Comparison of ENCODE assay signal across 8 cellular contexts in the genomic region with DNA sequence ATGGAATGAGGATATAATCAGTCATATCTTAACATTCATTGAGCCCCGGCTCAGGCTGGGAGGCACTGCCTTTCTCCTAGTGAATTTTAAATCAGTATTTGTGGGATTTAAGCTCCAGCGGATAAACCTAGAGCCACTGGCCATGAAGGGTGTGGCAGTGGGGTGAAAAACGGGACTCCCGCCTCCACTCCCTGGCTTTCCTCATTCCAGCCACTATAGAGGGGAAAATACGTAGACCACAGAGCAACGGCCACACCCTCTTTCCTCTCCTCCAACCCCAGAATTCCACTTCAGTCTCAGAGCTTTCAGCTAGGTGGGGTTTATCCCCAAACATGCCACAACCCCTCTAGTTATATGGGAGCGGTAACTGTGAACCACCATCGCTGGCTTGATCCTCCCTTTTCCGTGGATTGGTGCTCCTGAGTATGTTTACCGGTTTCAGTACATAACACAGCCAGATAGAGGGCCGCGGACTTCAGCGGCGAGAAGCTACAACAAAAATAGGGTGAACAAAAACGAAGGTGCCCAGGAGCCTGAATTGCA.
A peak's percentile ranks its signal among the peaks of the same experiment; 100 is the strongest.
DNase-seq lines count a peak whose midpoint lies in the region; ATAC-seq and TF ChIP-seq lines count a peak whose summit lies in the region.

No MANE protein-coding gene starts in this region.

- H4K20me1 ChIP-seq in IMR-90 (ENCODE audit: insufficient read depth, low read length) = no peaks in the 10 kb centered on the region

- H3K18ac ChIP-seq in IMR-90 (ENCODE audit: low read depth, low read length) = peak overlapping the region; percentile 20

- in situ Hi-C loops in IMR-90 (cut with MboI; ENCODE audit: low sequenced_read_pairs) = no loop called here

- TF ChIP-seq CTCF in A673 (conservative IDR thresholded peaks at IDR 0.05; ENCODE audit: low read depth, low read length) = no peak
- no peak for TF ChIP-seq CTCF in IMR-90 (conservative IDR thresholded peaks at IDR 0.05; ENCODE audit: low read depth, low read length)
- no peak for TF ChIP-seq CTCF in dorsolateral prefrontal cortex (IDR thresholded peaks at IDR 0.05 in 54 of 56, conservative IDR thresholded peaks at IDR 0.05 in 2 of 56; ENCODE audit: low read depth in 1 of 56, partially characterized antibody in 56 of 56)

- TF ChIP-seq RAD21 in IMR-90 (IDR thresholded peaks at IDR 0.05; ENCODE audit: low read length) = no peak

- CTCF ChIA-PET in A673 (lab: Charles Lee) = interaction anchor here (0.6 to 1.7 kb wide), 8 partner anchors 8 to 793 kb away, joined by 3 to 9 read pairs (median 3); no protein-coding TSS in a partner anchor
- CTCF ChIA-PET in IMR-90 (lab: Yijun Ruan, JAX) = interaction anchor here (0.7 to 1.8 kb wide), 6 partner anchors 9 to 700 kb away, joined by 3 to 8 read pairs (median 3); no protein-coding TSS in a partner anchor

- TF ChIP-seq POLR2A in IMR-90 (IDR thresholded peaks at IDR 0.05; ENCODE audit: low read depth, low read length) = no peak

- H3K4me1 ChIP-seq in A673 (ENCODE audit: insufficient read depth, low read length, poor library complexity, severe bottlenecking) = peaks cover 3% of the 10 kb centered on the region
- peaks cover 20% of the 10 kb centered on the region for H3K4me1 ChIP-seq in IMR-90 (ENCODE audit: control insufficient read depth, insufficient read depth, low read length)
- H3K4me1 ChIP-seq in mucosa of stomach (ENCODE audit: control insufficient read depth, insufficient read depth, low read length) = peaks cover 24% of the 10 kb centered on the region

- peak overlapping the region; percentile 85 for H2AK9ac ChIP-seq in IMR-90 (replicated peaks; ENCODE audit: low read depth, low read length, poor library complexity)

- H3K27ac ChIP-seq in A673 (ENCODE audit: low read depth, low read length, poor library complexity, severe bottlenecking) (peak overlapping the region; percentile 35), IMR-90 (ENCODE audit: insufficient read depth, low read length) (peak overlapping the region; percentile 86), dorsolateral prefrontal cortex (peak overlapping the region in 58 of 59 donors; percentile 37 to 94 (median 85))

- ATAC-seq in IMR-90 (ENCODE audit: low read depth) = peak; percentile 40
- ATAC-seq in HG03565 (IDR thresholded peaks at IDR 0.05; ENCODE audit: unreplicated experiment) = no peak
- no peak for ATAC-seq in GM21381 (IDR thresholded peaks at IDR 0.05; ENCODE audit: unreplicated experiment)

- H3K56ac ChIP-seq in IMR-90 (ENCODE audit: extremely low read depth, insufficient read depth, low read length) = peak overlapping the region; percentile 64; the same call in 1 of the 2 replicates

- no peaks in the 10 kb centered on the region for H3K9me3 ChIP-seq in A673 (ENCODE audit: low read depth, low read length, poor library complexity, severe bottlenecking)
- H3K9me3 ChIP-seq in IMR-90 (ENCODE audit: control insufficient read depth, insufficient read depth, low read length) = no peaks in the 10 kb centered on the region
- no peaks in the 10 kb centered on the region for H3K9me3 ChIP-seq in mucosa of stomach (ENCODE audit: control insufficient read depth, low read length)

- peak overlapping the region; percentile 85 for H2BK5ac ChIP-seq in IMR-90 (ENCODE audit: low read depth, low read length, poor library complexity, severe bottlenecking)

- H3K4ac ChIP-seq in IMR-90 (ENCODE audit: low read depth, low read length) = peak overlapping the region; percentile 93

- H4K8ac ChIP-seq in IMR-90 (ENCODE audit: low read depth in 2 of 2, low read length in 2 of 2) = peak overlapping the region; percentile 79 to 91

- POLR2A ChIA-PET in A673 (lab: Charles Lee; ENCODE audit: low non-redundant PET) (no interaction called here), IMR-90 (lab: Charles Lee; ENCODE audit: unreplicated experiment) (interaction anchor here (0.9 kb wide), 1 partner anchor 699 kb away, joined by 5 read pairs; no protein-coding TSS in a partner anchor)

- H3K79me1 ChIP-seq in IMR-90 (ENCODE audit: low read depth in 1 of 2, low read length in 2 of 2) = peaks cover 3 to 19% of the 10 kb centered on the region in 2 experiments; a peak in 3 of 4 replicates

- H4K91ac ChIP-seq in IMR-90 (ENCODE audit: insufficient read depth, low read depth, low read length) = peak overlapping the region; percentile 83

- intact Hi-C loops in A673 (cut with micrococcal nuclease; ENCODE audit: unreplicated experiment) = loop anchor here (10.0 kb wide), 2 partner anchors 224 to 704 kb away; partner anchors contain the start of gene RBMS1
- intact Hi-C loops in IMR-90 (cut with micrococcal nuclease) = loop anchor here (1.0 to 5.0 kb wide), 4 partner anchors 160 to 792 kb away; no protein-coding TSS in a partner anchor
- intact Hi-C loops in dorsolateral prefrontal cortex (cut with DNase I) = no loop called here

- peak overlapping the region; percentile 77 for H2BK120ac ChIP-seq in IMR-90 (ENCODE audit: low read depth, low read length)

- no CpG with 5 or more reads among the region's 15 CpGs for WGBS in IMR-90 (ENCODE audit: extremely low coverage in 2 of 2, insufficient read length in 1 of 2), 2 experiments

- H2BK15ac ChIP-seq in IMR-90 (ENCODE audit: low read depth, low read length) = peak overlapping the region; percentile 63; the same call in 1 of the 3 replicates

- peak overlapping the region; percentile 43 for H3K4me2 ChIP-seq in IMR-90 (ENCODE audit: low read depth, low read length)

- H3K4me3 ChIP-seq in A673 (ENCODE audit: low read depth, low read length, poor library complexity, severe bottlenecking) (peak overlapping the region; percentile 37), IMR-90 (ENCODE audit: insufficient read depth, low read depth, low read length) (peak overlapping the region; percentile 43; the same call in 1 of the 2 replicates), dorsolateral prefrontal cortex (peak overlapping the region; percentile 38 to 80 (median 65)), mucosa of stomach (ENCODE audit: low read length) (peak overlapping the region; percentile 42)

- dilution Hi-C loops in IMR-90 (cut with HindIII; ENCODE audit: low sequenced_read_pairs, unreplicated experiment) = no loop called here

- H2AFZ ChIP-seq in IMR-90 (replicated peaks; ENCODE audit: low read length, poor library complexity) = peak overlapping the region; percentile 93

- peak overlapping the region; percentile 49 for H4K5ac ChIP-seq in IMR-90 (ENCODE audit: low read depth, low read length)

- H2AK5ac ChIP-seq in IMR-90 (ENCODE audit: low read depth, low read length) = peak overlapping the region; percentile 69

- H3K36me3 ChIP-seq in A673 (ENCODE audit: insufficient read depth, low read length, poor library complexity, severe bottlenecking) (peaks cover 8% of the 10 kb centered on the region), IMR-90 (ENCODE audit: control insufficient read depth, insufficient read depth, low read length) (peaks cover 18% of the 10 kb centered on the region), mucosa of stomach (ENCODE audit: control insufficient read depth, insufficient read depth, low read length) (no peaks in the 10 kb centered on the region)

- H3K9me1 ChIP-seq in IMR-90 (ENCODE audit: insufficient read depth, low read length) = peaks cover 17% of the 10 kb centered on the region

- peak overlapping the region; percentile 28 for H3K9ac ChIP-seq in IMR-90 (ENCODE audit: low read depth, low read length)
- peak overlapping the region; percentile 86 for H3K9ac ChIP-seq in mucosa of stomach (ENCODE audit: low read length)

- DNase-seq in A673 (ENCODE audit: low spot score) (no peak), IMR-90 (no peak), dorsolateral prefrontal cortex (no peak), foreskin melanocyte (no peak), NCI-H446 (lab: John Stamatoyannopoulos, UW) (no peak)

- BruUV-seq in A673 (replicated peaks; lab: Mats Ljungman, UMichigan) (no TSS peak), IMR-90 (replicated peaks; lab: Mats Ljungman, UMichigan) (no TSS peak)

- H3K23ac ChIP-seq in IMR-90 (ENCODE audit: low read depth, low read length) = peak overlapping the region; percentile 71

- H3K27me3 ChIP-seq in A673 (replicated peaks; ENCODE audit: insufficient read depth, low read depth, low read length, poor library complexity) (no peaks in the 10 kb centered on the region), IMR-90 (ENCODE audit: control insufficient read depth, insufficient read depth, low read length) (no peaks in the 10 kb centered on the region), dorsolateral prefrontal cortex (no peaks in the 10 kb centered on the region), mucosa of stomach (ENCODE audit: control insufficient read depth, insufficient read depth, low read length) (no peaks in the 10 kb centered on the region)

- peak overlapping the region; percentile 24 for H2BK20ac ChIP-seq in IMR-90 (ENCODE audit: low read depth, low read length)

- H3K14ac ChIP-seq in IMR-90 (replicated peaks; ENCODE audit: low read depth, low read length) = peak overlapping the region; percentile 81

TF ChIP-seq in IMR-90, 13 proteins besides CTCF, POLR2A, EP300 and RAD21:
- TF ChIP-seq RFX5 (IDR thresholded peaks at IDR 0.05; ENCODE audit: low read depth, low read length) = no peak
- TF ChIP-seq, protein P1, sequence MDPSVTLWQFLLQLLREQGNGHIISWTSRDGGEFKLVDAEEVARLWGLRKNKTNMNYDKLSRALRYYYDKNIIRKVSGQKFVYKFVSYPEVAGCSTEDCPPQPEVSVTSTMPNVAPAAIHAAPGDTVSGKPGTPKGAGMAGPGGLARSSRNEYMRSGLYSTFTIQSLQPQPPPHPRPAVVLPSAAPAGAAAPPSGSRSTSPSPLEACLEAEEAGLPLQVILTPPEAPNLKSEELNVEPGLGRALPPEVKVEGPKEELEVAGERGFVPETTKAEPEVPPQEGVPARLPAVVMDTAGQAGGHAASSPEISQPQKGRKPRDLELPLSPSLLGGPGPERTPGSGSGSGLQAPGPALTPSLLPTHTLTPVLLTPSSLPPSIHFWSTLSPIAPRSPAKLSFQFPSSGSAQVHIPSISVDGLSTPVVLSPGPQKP (IDR thresholded peaks at IDR 0.05; ENCODE audit: borderline replicate concordance, low read depth, low read length) = no peak
- TF ChIP-seq FOS (IDR thresholded peaks at IDR 0.05; ENCODE audit: low read depth, low read length) = no peak
- TF ChIP-seq MAZ (IDR thresholded peaks at IDR 0.05; ENCODE audit: borderline replicate concordance, low read depth, low read length) = no peak
- TF ChIP-seq MXI1 (IDR thresholded peaks at IDR 0.05; ENCODE audit: borderline replicate concordance, low read depth, low read length) = no peak
- TF ChIP-seq RCOR1 (IDR thresholded peaks at IDR 0.05; ENCODE audit: insufficient replicate concordance, low read length) = no peak
- no peak for TF ChIP-seq NFE2L2 (IDR thresholded peaks at IDR 0.05; ENCODE audit: low read depth, low read length)
- TF ChIP-seq BHLHE40 (IDR thresholded peaks at IDR 0.05; ENCODE audit: low read depth, low read length) = no peak
- no peak for TF ChIP-seq CHD1 (IDR thresholded peaks at IDR 0.05; ENCODE audit: low read depth, low read length)

Comparison
In these comparisons a context has a peak if more than half of its experiments do, and no peak if none do; other contexts are left out.
1. H3K27ac ChIP-seq: peak in every context shown above with its lines; median percentile 86 in IMR-90; 85 in dorsolateral prefrontal cortex; 35 in A673.
2. intact Hi-C loops: an anchor here in A673 (10.0 kb wide) and IMR-90 (1.0 to 5.0 kb wide); none called in dorsolateral prefrontal cortex.